In the genomic region with DNA sequence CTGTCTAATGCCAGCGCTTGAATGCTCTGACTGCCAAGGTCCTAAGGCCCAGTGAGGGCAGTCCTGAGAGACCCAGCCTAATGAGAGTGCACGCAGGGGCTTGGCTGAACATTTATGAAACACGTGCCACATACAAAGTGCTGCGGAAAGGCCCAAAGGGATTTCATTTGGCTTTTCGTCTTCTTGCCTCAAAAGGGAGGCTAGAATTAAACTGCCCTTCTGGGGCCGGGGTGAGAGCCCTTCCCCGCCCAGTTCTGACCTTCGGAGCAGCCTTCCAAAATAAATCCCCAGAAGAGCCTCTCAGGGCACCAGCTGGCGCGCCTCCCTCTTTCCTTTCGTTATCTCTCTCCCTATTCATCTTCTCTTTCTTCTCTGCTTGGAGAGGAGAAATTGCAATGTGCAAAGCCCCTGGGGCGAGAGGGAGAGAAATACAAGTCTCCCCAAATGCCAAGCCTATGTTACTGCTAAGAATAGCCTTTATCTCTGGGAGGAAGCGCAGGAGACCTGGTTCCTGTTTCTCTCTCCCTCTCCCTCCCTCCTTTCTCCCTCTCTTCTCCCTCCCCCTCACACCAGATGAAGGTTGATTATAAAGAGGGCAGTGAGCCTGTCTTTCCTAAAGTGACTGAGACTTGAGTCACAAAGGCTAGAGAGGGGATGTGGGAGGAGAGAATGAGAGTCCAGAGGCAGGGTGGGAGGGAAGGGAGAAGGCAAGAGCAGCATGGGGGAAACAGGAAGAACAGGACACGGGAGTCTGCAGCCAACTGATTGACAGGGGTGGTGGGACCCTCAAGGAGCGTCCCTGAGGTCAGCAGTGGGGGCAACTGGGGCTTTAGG, we compare ENCODE assay signal across 8 cellular contexts. TPM values are rescaled to one million over a fixed set of nuclear protein-coding genes. Genes with fewer than 3 reads are reported as not detected.
DNase-seq lines count a peak whose midpoint lies in the region; ATAC-seq and TF ChIP-seq lines count a peak whose summit lies in the region.

No MANE protein-coding gene starts in this region.

- intact Hi-C loops in left lung (cut with DNase I), result loop anchor here in 1 of 2 donors (2.0 to 5.0 kb wide), 2 partner anchors 142 to 315 kb away; no protein-coding TSS in a partner anchor

- ATAC-seq in GM19467 (IDR thresholded peaks at IDR 0.05; ENCODE audit: unreplicated experiment), result peak; percentile 28
- ATAC-seq in HG03521 (IDR thresholded peaks at IDR 0.05; ENCODE audit: unreplicated experiment), result peak; percentile 15
- peak; percentile 32 for ATAC-seq in left lung

- H3K9me3 Mint-ChIP-seq in chondrocyte (ENCODE audit: low read depth), result no peaks in the 10 kb centered on the region

- peaks cover 37% of the 10 kb centered on the region for H3K4me1 Mint-ChIP-seq in chondrocyte (ENCODE audit: low read depth)

- peak; percentile 52 for DNase-seq in DMS 273 treated with DMSO at 0.1 percent for 48 hours (lab: John Stamatoyannopoulos, UW)
- peak; percentile 45 for DNase-seq in RWPE1 (ENCODE audit: low spot score)
- no peak for DNase-seq in chondrocyte (ENCODE audit: low spot score)
- DNase-seq in left lung, result no peak
- peak; percentile 66 for DNase-seq in superior temporal gyrus (ENCODE audit: extremely low spot score)
- no peak for DNase-seq in activated CD4-positive, alpha-beta T cell treated with anti-CD3 and anti-CD28 coated beads, Interleukin-2, amount 50 U/mL, for 48 hours

- no peaks in the 10 kb centered on the region for H3K27me3 ChIP-seq in left lung

- no peaks in the 10 kb centered on the region for H3K36me3 Mint-ChIP-seq in chondrocyte (ENCODE audit: low read depth)

- H3K4me3 Mint-ChIP-seq in chondrocyte (ENCODE audit: unreplicated experiment), result peak overlapping the region; percentile 79

- POLR2A ChIA-PET in RWPE1 (lab: Yijun Ruan, JAX; ENCODE audit: low non-redundant PET), result no interaction called here

- H3K9me3 ChIP-seq in left lung, result no peaks in the 10 kb centered on the region

- H3K27me3 Mint-ChIP-seq in chondrocyte (ENCODE audit: low read depth), result no peaks in the 10 kb centered on the region

- TF ChIP-seq CTCF in RWPE1 (conservative IDR thresholded peaks at IDR 0.05; ENCODE audit: low read depth) (no peak; the same call in 1 of the 2 replicates), chondrocyte (IDR thresholded peaks at IDR 0.05) (peak; percentile 5), left lung (IDR thresholded peaks at IDR 0.05) (no peak)

- H3K27ac ChIP-seq in RWPE1, result peak overlapping the region; percentile 59
- peak overlapping the region; percentile 76 to 84 for H3K27ac ChIP-seq in left lung

- peak overlapping the region; percentile 37 to 42 for H3K4me3 ChIP-seq in left lung

- H3K27ac Mint-ChIP-seq in chondrocyte (ENCODE audit: unreplicated experiment), result peak overlapping the region; percentile 89

- H3K4me1 ChIP-seq in left lung, result peaks cover 5 to 18% of the 10 kb centered on the region in 2 donors

- CTCF ChIA-PET in RWPE1 (lab: Yijun Ruan, JAX), result interaction anchor here (0.6 to 2.2 kb wide), 42 partner anchors 8 to 745 kb away, joined by 3 to 54 read pairs (median 4); partner anchors contain the start of genes FSTL1 and NDUFB4

- H3K36me3 ChIP-seq in left lung, result no peaks in the 10 kb centered on the region

RNA-seq across cellular contexts. Expression of gene NDUFB4, which starts 36.7 kb away (rescaled TPM):
- total RNA-seq in chondrocyte (81.8 to 109 TPM (median 87.6 TPM) in 3 replicates), left lung (100 to 1,000 TPM in 1 of 2 donors, 10 to 100 TPM in 1; 90.4 to 100 TPM)

Comparison
In these comparisons a context has a peak if more than half of its experiments do, and no peak if none do; other contexts are left out.
1. DNase-seq: peak in DMS 273 treated with DMSO at 0.1 percent for 48 hours (single experiment), RWPE1 (single experiment) and superior temporal gyrus (single experiment); none in chondrocyte (single experiment), left lung (0 of 2) and activated CD4-positive, alpha-beta T cell treated with anti-CD3 and anti-CD28 coated beads, Interleukin-2, amount 50 U/mL, for 48 hours (0 of 2).
2. Peak in every context shown above with its lines, with median percentiles within 50 percentile points of each other: ATAC-seq.